In genomic region chr17:10169274-10169673, GRCh38 we compare ENCODE assay signal across 16 cellular contexts.
"Had no signal": no experiment of that assay in that cellular context is flagged by ENCODE, and none has a peak within 500 bp of the region (broad histone marks: within the 10 kb centered on the region; RNA-seq: fewer than 3 reads in every experiment).

No MANE protein-coding gene starts in this region.

- ATAC-seq: activated T-helper 17 cell treated with anti-CD3 and anti-CD28 coated beads, Interleukin-2, amount 50 U/mL, for 72 hours; effector memory CD8-positive, alpha-beta T cell; foreskin keratinocyte; left colon; sciatic nerve had no signal

- H3K27me3 ChIP-seq: foreskin keratinocyte had no signal

- H3K27ac ChIP-seq: foreskin keratinocyte, prostate gland had no signal

- DNase-seq: activated CD4-positive, alpha-beta T cell treated with anti-CD3 and anti-CD28 coated beads for 48 hours; activated CD8-positive, alpha-beta memory T cell treated with anti-CD3 and anti-CD28 coated beads for 24 hours; activated naive CD4-positive, alpha-beta T cell treated with anti-CD3 and anti-CD28 coated beads for 36 hours; caudate nucleus; cortex of kidney; effector memory CD8-positive, alpha-beta T cell; foreskin keratinocyte; left colon; stimulated activated naive CD4-positive, alpha-beta T cell; substantia nigra had no signal

- H3K9me3 Mint-ChIP-seq: activated naive CD4-positive, alpha-beta T cell treated with anti-CD3 and anti-CD28 coated beads for 36 hours; effector memory CD8-positive, alpha-beta T cell; type B pancreatic cell had no signal

- H3K27ac Mint-ChIP-seq: activated naive CD4-positive, alpha-beta T cell treated with anti-CD3 and anti-CD28 coated beads for 36 hours; activated T-helper 17 cell treated with anti-CD3 and anti-CD28 coated beads, Interleukin-2, amount 50 U/mL, for 72 hours; nephron; type B pancreatic cell had no signal

- H3K9me3 ChIP-seq: prostate gland had no signal

- H3K36me3 ChIP-seq: prostate gland had no signal

- H3K4me3 Mint-ChIP-seq: activated naive CD4-positive, alpha-beta T cell treated with anti-CD3 and anti-CD28 coated beads for 36 hours; activated T-helper 17 cell treated with anti-CD3 and anti-CD28 coated beads, Interleukin-2, amount 50 U/mL, for 72 hours; nephron; type B pancreatic cell had no signal

- H3K4me3 ChIP-seq: lung, prostate gland had no signal

- H3K4me1 ChIP-seq: foreskin keratinocyte, prostate gland had no signal
